ENCODE assay signal across 9 cellular contexts in the genomic region with DNA sequence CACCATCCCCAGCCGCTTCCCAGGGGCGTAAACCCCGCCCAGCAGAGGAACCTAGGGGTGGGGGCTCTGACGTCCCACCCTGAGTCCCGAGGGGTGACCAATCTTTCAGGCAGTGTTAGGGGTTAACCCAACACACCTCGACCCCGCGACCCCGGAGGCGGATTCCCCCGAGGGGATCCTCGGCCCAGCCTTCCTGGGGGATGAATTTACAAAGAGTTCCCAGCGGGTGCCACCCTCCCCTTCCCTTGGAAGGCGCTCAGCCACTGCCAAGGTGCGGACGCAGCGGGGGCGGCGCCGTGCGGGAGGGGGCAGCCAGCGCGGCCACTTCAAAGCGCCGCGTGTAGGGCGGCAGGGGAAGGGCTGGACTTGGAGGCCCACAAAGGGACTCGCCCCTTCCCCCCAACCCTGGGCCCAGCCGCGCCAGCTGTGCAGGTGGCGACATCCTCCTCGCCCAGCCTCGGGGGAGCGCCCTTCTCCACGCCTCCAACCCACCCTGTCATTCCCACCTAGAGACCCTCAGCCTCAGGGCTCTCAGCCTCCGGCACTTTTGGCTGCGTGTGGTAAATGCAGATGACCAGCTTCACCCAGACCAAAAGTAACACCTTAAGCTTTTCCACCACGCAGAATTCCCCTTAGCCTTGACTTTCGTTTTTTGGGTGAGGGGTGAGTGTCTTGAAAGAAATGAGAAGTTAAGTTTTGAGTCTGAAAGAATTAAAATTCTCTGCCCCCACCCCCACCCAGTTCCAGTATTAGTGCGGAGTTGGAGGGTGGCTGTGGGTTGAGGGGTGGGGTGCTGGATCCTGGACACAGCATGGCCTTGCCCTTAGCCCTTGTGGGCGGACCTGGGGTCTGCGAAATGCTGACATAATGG. TPM values are rescaled to one million over a fixed set of nuclear protein-coding genes. Genes with fewer than 3 reads are reported as not detected.
DNase-seq lines count a peak whose midpoint lies in the region; ATAC-seq and TF ChIP-seq lines count a peak whose summit lies in the region.
"Had no signal": no experiment of that assay in that cellular context is flagged by ENCODE, and none has a peak within 500 bp of the region (broad histone marks: within the 10 kb centered on the region; RNA-seq: fewer than 3 reads in every experiment).

No MANE protein-coding gene starts in this region.

- no peaks in the 10 kb centered on the region for H3F3A ChIP-seq in GM23338 (replicated peaks; ENCODE audit: low read depth)

- peak overlapping the region; percentile 89 for H3K4me2 ChIP-seq in GM23338

- no peaks in the 10 kb centered on the region for H3K9me3 ChIP-seq in iPS-20b (ENCODE audit: insufficient read depth, low read depth, low read length)

- H3K9me2 ChIP-seq in GM23338 (ENCODE audit: insufficient read depth) = no peaks in the 10 kb centered on the region

- peaks cover 16% of the 10 kb centered on the region for H3K27me3 ChIP-seq in GM23338 (ENCODE audit: insufficient read depth)
- H3K27me3 ChIP-seq in iPS-20b (ENCODE audit: insufficient read depth, low read length) = peaks cover 15% of the 10 kb centered on the region

- H3K4me3 ChIP-seq in GM23338 (peak overlapping the region; percentile 81), iPS-20b (ENCODE audit: low read length) (peak overlapping the region; percentile 41)

- H3K4me3 Mint-ChIP-seq in GM23338 = peak overlapping the region; percentile 68

- no peaks in the 10 kb centered on the region for H3K36me3 Mint-ChIP-seq in GM23338 (ENCODE audit: low read depth)
- H3K36me3 Mint-ChIP-seq: brain had no signal

- peak in 1 of 2 experiments; percentile 59; a peak in 2 of 4 replicates for TF ChIP-seq CTCF in GM23338 (conservative IDR thresholded peaks at IDR 0.05; ENCODE audit: low read depth in 2 of 2)

- H3K9me3 Mint-ChIP-seq in GM23338 = no peaks in the 10 kb centered on the region

- H3K27ac ChIP-seq in GM23338 (ENCODE audit: low read depth) = no peak overlapping the region
- H3K27ac ChIP-seq in iPS-20b (ENCODE audit: low read length) = no peak overlapping the region

- DNase-seq in ACHN (peak; percentile 2), GM23338 (ENCODE audit: low spot score) (peak; percentile 78), HCEC 1CT (no peak)
- peak; percentile 58 for DNase-seq in activated naive CD4-positive, alpha-beta T cell treated with anti-CD3 and anti-CD28 coated beads, Interleukin-2, amount 50 U/mL, for 16 hours
- DNase-seq in stimulated activated CD4-positive, alpha-beta T cell treated with anti-CD3 and anti-CD28 coated beads, Interleukin-4, amount 100 ng/mL, for 24 hours = peak; percentile 61

- no peaks in the 10 kb centered on the region; the same call in 1 of the 2 replicates for H4K20me1 ChIP-seq in GM23338 (replicated peaks; ENCODE audit: insufficient read depth)

- H3K36me3 ChIP-seq in GM23338 (ENCODE audit: insufficient read depth) = no peaks in the 10 kb centered on the region
- no peaks in the 10 kb centered on the region for H3K36me3 ChIP-seq in iPS-20b (ENCODE audit: insufficient read depth, low read depth, low read length)

- in situ Hi-C loops in ACHN (cut with HindIII; ENCODE audit: low pct_ligation_motif_present, low pct_unique_long_range_greater_than_20kb, low sequenced_read_pairs) = loop anchor here (25.0 kb wide), 1 partner anchor 91 kb away; no protein-coding TSS in a partner anchor

- peaks cover 16% of the 10 kb centered on the region for H3K27me3 Mint-ChIP-seq in GM23338 (ENCODE audit: insufficient read depth, low read depth, poor library complexity)

- H3K27ac Mint-ChIP-seq in GM23338 = no peak overlapping the region
- H3K27ac Mint-ChIP-seq: brain had no signal

- H3K79me2 ChIP-seq in GM23338 (replicated peaks; ENCODE audit: insufficient read depth) = no peaks in the 10 kb centered on the region

- H3K4me1 ChIP-seq in GM23338 (ENCODE audit: insufficient read depth) (peaks cover 14% of the 10 kb centered on the region; the same call in 1 of the 2 replicates), iPS-20b (ENCODE audit: insufficient read depth, low read length) (peaks cover 8% of the 10 kb centered on the region; the same call in 1 of the 2 replicates)

- peak overlapping the region; percentile 3; the same call in 1 of the 2 replicates for H3K9ac ChIP-seq in iPS-20b (ENCODE audit: low read depth, low read length)

- H2AFZ ChIP-seq in GM23338 = peak overlapping the region; percentile 98

- peaks cover 10% of the 10 kb centered on the region; the same call in 2 of the 3 replicates for H3K4me1 Mint-ChIP-seq in GM23338

- ATAC-seq in GM23338 = peak; percentile 89
- no peak for ATAC-seq in GM19351 (IDR thresholded peaks at IDR 0.05; ENCODE audit: unreplicated experiment)
- ATAC-seq in GM18861 (IDR thresholded peaks at IDR 0.05; ENCODE audit: unreplicated experiment) = no peak

TF ChIP-seq in GM23338, 12 proteins besides CTCF, POLR2A, EP300 and RAD21 (continues in another document):
- TF ChIP-seq ZNF114 (CRISPR knock-in tag; IDR thresholded peaks at IDR 0.05) (no peak), EZH2phosphoT487 (IDR thresholded peaks at IDR 0.05; ENCODE audit: unreplicated experiment) (no peak), STAT1 (IDR thresholded peaks at IDR 0.05; ENCODE audit: unreplicated experiment) (no peak), JUNB (IDR thresholded peaks at IDR 0.05; ENCODE audit: unreplicated experiment) (no peak)
- TF ChIP-seq, protein P1, sequence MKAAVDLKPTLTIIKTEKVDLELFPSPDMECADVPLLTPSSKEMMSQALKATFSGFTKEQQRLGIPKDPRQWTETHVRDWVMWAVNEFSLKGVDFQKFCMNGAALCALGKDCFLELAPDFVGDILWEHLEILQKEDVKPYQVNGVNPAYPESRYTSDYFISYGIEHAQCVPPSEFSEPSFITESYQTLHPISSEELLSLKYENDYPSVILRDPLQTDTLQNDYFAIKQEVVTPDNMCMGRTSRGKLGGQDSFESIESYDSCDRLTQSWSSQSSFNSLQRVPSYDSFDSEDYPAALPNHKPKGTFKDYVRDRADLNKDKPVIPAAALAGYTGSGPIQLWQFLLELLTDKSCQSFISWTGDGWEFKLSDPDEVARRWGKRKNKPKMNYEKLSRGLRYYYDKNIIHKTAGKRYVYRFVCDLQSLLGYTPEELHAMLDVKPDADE (IDR thresholded peaks at IDR 0.05) = no peak
- TF ChIP-seq, protein P2, sequence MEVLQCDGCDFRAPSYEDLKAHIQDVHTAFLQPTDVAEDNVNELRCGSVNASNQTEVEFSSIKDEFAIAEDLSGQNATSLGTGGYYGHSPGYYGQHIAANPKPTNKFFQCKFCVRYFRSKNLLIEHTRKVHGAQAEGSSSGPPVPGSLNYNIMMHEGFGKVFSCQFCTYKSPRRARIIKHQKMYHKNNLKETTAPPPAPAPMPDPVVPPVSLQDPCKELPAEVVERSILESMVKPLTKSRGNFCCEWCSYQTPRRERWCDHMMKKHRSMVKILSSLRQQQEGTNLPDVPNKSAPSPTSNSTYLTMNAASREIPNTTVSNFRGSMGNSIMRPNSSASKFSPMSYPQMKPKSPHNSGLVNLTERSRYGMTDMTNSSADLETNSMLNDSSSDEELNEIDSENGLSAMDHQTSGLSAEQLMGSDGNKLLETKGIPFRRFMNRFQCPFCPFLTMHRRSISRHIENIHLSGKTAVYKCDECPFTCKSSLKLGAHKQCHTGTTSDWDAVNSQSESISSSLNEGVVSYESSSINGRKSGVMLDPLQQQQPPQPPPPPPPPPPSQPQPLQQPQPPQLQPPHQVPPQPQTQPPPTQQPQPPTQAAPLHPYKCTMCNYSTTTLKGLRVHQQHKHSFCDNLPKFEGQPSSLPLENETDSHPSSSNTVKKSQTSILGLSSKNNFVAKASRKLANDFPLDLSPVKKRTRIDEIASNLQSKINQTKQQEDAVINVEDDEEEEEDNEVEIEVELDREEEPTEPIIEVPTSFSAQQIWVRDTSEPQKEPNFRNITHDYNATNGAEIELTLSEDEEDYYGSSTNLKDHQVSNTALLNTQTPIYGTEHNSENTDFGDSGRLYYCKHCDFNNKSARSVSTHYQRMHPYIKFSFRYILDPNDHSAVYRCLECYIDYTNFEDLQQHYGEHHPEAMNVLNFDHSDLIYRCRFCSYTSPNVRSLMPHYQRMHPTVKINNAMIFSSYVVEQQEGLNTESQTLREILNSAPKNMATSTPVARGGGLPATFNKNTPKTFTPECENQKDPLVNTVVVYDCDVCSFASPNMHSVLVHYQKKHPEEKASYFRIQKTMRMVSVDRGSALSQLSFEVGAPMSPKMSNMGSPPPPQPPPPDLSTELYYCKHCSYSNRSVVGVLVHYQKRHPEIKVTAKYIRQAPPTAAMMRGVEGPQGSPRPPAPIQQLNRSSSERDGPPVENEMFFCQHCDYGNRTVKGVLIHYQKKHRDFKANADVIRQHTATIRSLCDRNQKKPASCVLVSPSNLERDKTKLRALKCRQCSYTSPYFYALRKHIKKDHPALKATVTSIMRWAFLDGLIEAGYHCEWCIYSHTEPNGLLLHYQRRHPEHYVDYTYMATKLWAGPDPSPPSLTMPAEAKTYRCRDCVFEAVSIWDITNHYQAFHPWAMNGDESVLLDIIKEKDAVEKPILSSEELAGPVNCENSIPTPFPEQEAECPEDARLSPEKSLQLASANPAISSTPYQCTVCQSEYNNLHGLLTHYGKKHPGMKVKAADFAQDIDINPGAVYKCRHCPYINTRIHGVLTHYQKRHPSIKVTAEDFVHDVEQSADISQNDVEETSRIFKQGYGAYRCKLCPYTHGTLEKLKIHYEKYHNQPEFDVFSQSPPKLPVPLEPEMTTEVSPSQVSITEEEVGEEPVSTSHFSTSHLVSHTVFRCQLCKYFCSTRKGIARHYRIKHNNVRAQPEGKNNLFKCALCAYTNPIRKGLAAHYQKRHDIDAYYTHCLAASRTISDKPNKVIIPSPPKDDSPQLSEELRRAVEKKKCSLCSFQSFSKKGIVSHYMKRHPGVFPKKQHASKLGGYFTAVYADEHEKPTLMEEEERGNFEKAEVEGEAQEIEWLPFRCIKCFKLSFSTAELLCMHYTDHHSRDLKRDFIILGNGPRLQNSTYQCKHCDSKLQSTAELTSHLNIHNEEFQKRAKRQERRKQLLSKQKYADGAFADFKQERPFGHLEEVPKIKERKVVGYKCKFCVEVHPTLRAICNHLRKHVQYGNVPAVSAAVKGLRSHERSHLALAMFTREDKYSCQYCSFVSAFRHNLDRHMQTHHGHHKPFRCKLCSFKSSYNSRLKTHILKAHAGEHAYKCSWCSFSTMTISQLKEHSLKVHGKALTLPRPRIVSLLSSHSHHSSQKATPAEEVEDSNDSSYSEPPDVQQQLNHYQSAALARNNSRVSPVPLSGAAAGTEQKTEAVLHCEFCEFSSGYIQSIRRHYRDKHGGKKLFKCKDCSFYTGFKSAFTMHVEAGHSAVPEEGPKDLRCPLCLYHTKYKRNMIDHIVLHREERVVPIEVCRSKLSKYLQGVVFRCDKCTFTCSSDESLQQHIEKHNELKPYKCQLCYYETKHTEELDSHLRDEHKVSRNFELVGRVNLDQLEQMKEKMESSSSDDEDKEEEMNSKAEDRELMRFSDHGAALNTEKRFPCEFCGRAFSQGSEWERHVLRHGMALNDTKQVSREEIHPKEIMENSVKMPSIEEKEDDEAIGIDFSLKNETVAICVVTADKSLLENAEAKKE (CRISPR knock-in tag; IDR thresholded peaks at IDR 0.05) = no peak

RNA-seq across cellular contexts. Expression of a gene that starts 43.3 kb away (rescaled TPM):
- 8.1 and 9.7 TPM in 2 replicates for total RNA-seq in GM23338 (2014; rRNA removed; shearing (Covaris generic))
- 5.2 and 5.6 TPM in 2 replicates for polyA plus RNA-seq in GM23338 (2016; fragmentation: Nextera tagmentation; extraction: Ambion mirVana)
